8 cellular contexts compared by ENCODE assay signal in the genomic region with DNA sequence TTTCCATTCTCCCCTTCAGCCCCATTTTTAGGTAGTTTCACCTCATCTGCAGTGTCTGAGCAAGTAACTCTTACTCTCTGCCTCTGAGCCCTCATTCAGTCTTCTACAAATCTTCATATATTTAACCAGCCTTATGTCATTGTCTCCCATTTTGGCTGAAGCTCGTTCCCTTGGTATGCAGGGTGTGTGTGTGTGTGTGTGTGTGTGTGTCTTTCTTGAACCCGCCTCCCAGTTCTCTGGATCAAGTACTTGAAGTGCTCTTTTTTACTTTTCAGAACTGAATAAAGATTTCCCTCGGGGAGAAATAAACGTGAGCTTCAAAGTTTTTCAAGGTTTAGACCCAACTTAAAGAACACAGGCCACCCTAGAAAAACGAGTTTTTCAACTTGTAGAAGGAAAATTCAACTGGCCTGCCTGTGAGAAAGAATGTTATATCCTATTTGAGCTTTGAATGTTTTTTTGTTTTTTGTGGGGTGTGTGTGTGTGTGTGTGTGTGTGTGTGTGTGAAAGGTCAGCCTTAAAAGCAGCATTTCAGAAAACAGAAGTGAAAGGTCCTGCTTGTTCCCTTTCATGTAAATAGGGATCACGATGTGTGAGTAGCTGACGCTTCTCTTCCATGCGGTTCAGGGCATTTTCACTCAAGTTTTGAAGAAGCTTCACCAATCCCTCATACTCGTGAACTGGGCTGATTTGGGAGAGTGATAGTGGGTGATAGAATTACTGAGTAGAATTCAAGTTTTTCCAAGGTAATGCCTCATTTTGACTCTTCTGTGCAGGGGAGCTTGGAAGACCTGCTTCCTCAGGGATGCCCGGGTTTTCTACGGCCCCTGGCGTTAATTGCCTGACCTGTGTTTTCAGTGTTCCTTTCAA. TPM values are rescaled to one million over a fixed set of nuclear protein-coding genes. Genes with fewer than 3 reads are reported as not detected.
A peak's percentile ranks its signal among the peaks of the same experiment; 100 is the strongest.
DNase-seq lines count a peak whose midpoint lies in the region; ATAC-seq and TF ChIP-seq lines count a peak whose summit lies in the region.

No MANE protein-coding gene starts in this region.

- intact Hi-C loops in esophagus muscularis mucosa (cut with DNase I), result loop anchor here (1.0 kb wide), 1 partner anchor 39 kb away; no protein-coding TSS in a partner anchor
- intact Hi-C loops in sciatic nerve (cut with DNase I), result no loop called here

- no peak overlapping the region for H2BK15ac ChIP-seq in mesendoderm (replicated peaks; ENCODE audit: low read depth)

- no peak for TF ChIP-seq EP300 in esophagus muscularis mucosa (IDR thresholded peaks at IDR 0.05)

- H2BK5ac ChIP-seq in mesendoderm (ENCODE audit: low read length), result no peak overlapping the region

- peaks cover 21% of the 10 kb centered on the region for H3K36me3 ChIP-seq in ACC112 (ENCODE audit: insufficient read depth, low read length)
- H3K36me3 ChIP-seq in MM.1S (replicated peaks; ENCODE audit: insufficient read depth, low read length), result peaks cover 19% of the 10 kb centered on the region; the same call in 1 of the 2 replicates
- peaks cover 7 to 35% (median 27%) of the 10 kb centered on the region in 4 donors for H3K36me3 ChIP-seq in esophagus muscularis mucosa
- peaks cover 2% of the 10 kb centered on the region for H3K36me3 ChIP-seq in mesendoderm (ENCODE audit: control insufficient read depth, insufficient read depth, low read length)

- peaks cover 26% of the 10 kb centered on the region for H3F3A ChIP-seq in MM.1S (ENCODE audit: insufficient read depth, low read length)

- DNase-seq in MM.1S (peak; percentile 30), esophagus muscularis mucosa (ENCODE audit: extremely low spot score) (peak; percentile 14), sciatic nerve (ENCODE audit: low spot score) (no peak), DMS153 treated with DMSO at 0.1 percent for 48 hours (lab: John Stamatoyannopoulos, UW; ENCODE audit: unreplicated experiment) (no peak), mesendoderm (no peak)
- no peak for DNase-seq in stimulated activated naive CD4-positive, alpha-beta T cell treated with Interleukin-2 at 50 U/mL for 16 hours (lab: John Stamatoyannopoulos, UW)

- 0 out of 2 replicates have a peak overlapping the region, but pooled peaks have one; percentile 2 for H3K9ac ChIP-seq in MM.1S (ENCODE audit: low read length)
- H3K9ac ChIP-seq in mesendoderm (ENCODE audit: low read length), result no peak overlapping the region

- WGBS in esophagus muscularis mucosa, result 58% methylated on average over 12 of the region's 12 CpGs
- WGBS in mesendoderm (ENCODE audit: extremely low coverage, insufficient coverage, low lambda C conversion rate), result no CpG with 5 or more reads among the region's 12 CpGs

- H3K4me3 ChIP-seq in ACC112 (ENCODE audit: low read depth, low read length) (peak overlapping the region; percentile 31; the same call in 1 of the 2 replicates), MM.1S (ENCODE audit: low read length) (no peak overlapping the region), esophagus muscularis mucosa (peak overlapping the region in 2 of 4 donors; percentile 18 to 19), mesendoderm (ENCODE audit: low read length) (no peak overlapping the region)

- no peak overlapping the region for H2BK120ac ChIP-seq in mesendoderm (ENCODE audit: low read depth, low read length)

- TF ChIP-seq POLR2A in esophagus muscularis mucosa (IDR thresholded peaks at IDR 0.05; ENCODE audit: low read depth), result no peak

- no peaks in the 10 kb centered on the region for H3K9me3 ChIP-seq in MM.1S (replicated peaks; ENCODE audit: insufficient read depth, low read length)
- H3K9me3 ChIP-seq in esophagus muscularis mucosa, result no peaks in the 10 kb centered on the region

- H3K27me3 ChIP-seq in ACC112 (ENCODE audit: insufficient read depth, low read length) (no peaks in the 10 kb centered on the region), MM.1S (replicated peaks; ENCODE audit: insufficient read depth, low read length) (no peaks in the 10 kb centered on the region), esophagus muscularis mucosa (no peaks in the 10 kb centered on the region), mesendoderm (ENCODE audit: insufficient read depth, low read length, poor library complexity) (no peaks in the 10 kb centered on the region)

- H4K8ac ChIP-seq in mesendoderm (ENCODE audit: low read depth, low read length), result no peak overlapping the region

- peaks cover 1% of the 10 kb centered on the region for H3K79me2 ChIP-seq in ACC112 (ENCODE audit: control insufficient read depth, insufficient read depth, low read length, unreplicated experiment)
- no peaks in the 10 kb centered on the region for H3K79me2 ChIP-seq in MM.1S (ENCODE audit: low read length)
- no peaks in the 10 kb centered on the region for H3K79me2 ChIP-seq in mesendoderm (ENCODE audit: control insufficient read depth, insufficient read depth, low read length)

- H3K23ac ChIP-seq in mesendoderm (ENCODE audit: low read length), result no peak overlapping the region

- no peak overlapping the region for H3K56ac ChIP-seq in mesendoderm (ENCODE audit: low read length)

- no peak overlapping the region for H3K4ac ChIP-seq in mesendoderm (ENCODE audit: low read depth, low read length)

- H2AK5ac ChIP-seq in mesendoderm (ENCODE audit: low read length), result no peak overlapping the region

- no peaks in the 10 kb centered on the region for H3K9me2 ChIP-seq in MM.1S (replicated peaks; ENCODE audit: insufficient read depth, low read length)

- H3K18ac ChIP-seq in mesendoderm (ENCODE audit: low read length), result no peak overlapping the region

- TF ChIP-seq CTCF in MM.1S (IDR thresholded peaks at IDR 0.05; ENCODE audit: low read length) (no peak), esophagus muscularis mucosa (IDR thresholded peaks at IDR 0.05) (no peak)

- H2AFZ ChIP-seq in ACC112 (ENCODE audit: low read length, unreplicated experiment) (peak overlapping the region; percentile 64), MM.1S (ENCODE audit: low read length) (no peak overlapping the region)

- H3K79me1 ChIP-seq in mesendoderm (ENCODE audit: low read length), result no peaks in the 10 kb centered on the region

- H3K4me2 ChIP-seq in MM.1S (ENCODE audit: low read depth, low read length) (peak overlapping the region; percentile 45; the same call in 1 of the 2 replicates), mesendoderm (ENCODE audit: low read length) (no peak overlapping the region)

- H4K20me1 ChIP-seq in MM.1S (ENCODE audit: insufficient read depth, low read length), result no peaks in the 10 kb centered on the region

- H4K5ac ChIP-seq in mesendoderm (ENCODE audit: low read length), result no peak overlapping the region

- H3K27ac ChIP-seq in ACC112 (ENCODE audit: low read depth, low read length) (peak overlapping the region; percentile 44), MM.1S (ENCODE audit: low read length) (peak overlapping the region; percentile 48; the same call in 1 of the 2 replicates), esophagus muscularis mucosa (replicated peaks in 1 of 4) (peak overlapping the region; percentile 79 to 87 (median 84)), mesendoderm (ENCODE audit: low read depth, low read length) (no peak overlapping the region)

- ATAC-seq in GM21381 (IDR thresholded peaks at IDR 0.05; ENCODE audit: unreplicated experiment), result peak; percentile 63
- peak; percentile 57 for ATAC-seq in sciatic nerve

- H3K4me1 ChIP-seq in ACC112 (ENCODE audit: control insufficient read depth, insufficient read depth, low read length, unreplicated experiment) (peaks cover 63% of the 10 kb centered on the region), MM.1S (ENCODE audit: low read length) (peaks cover 30% of the 10 kb centered on the region), esophagus muscularis mucosa (peaks cover 71 to 84% (median 81%) of the 10 kb centered on the region in 4 donors), mesendoderm (ENCODE audit: control insufficient read depth, low read depth, low read length) (no peaks in the 10 kb centered on the region)

RNA-seq across cellular contexts. Expression of a gene that starts 50.6 kb away (rescaled TPM):
- 1 to 10 TPM in 1 of 4 donors, under 1 TPM in 3; 0.75 to 4.6 (median 0.89) TPM for total RNA-seq in esophagus muscularis mucosa
- total RNA-seq in sciatic nerve, result 0.89 TPM
- polyA plus RNA-seq in mesendoderm (2013, experiment 1 of 2), result 0.34 TPM
- 0.32 TPM for polyA plus RNA-seq in mesendoderm (2013, experiment 2 of 2)

Comparison
In these comparisons a context has a peak if more than half of its experiments do, and no peak if none do; other contexts are left out.
1. DNase-seq: peak in MM.1S (single experiment) and esophagus muscularis mucosa (single experiment); none in sciatic nerve (single experiment), DMS153 treated with DMSO at 0.1 percent for 48 hours (single experiment), mesendoderm (single experiment) and stimulated activated naive CD4-positive, alpha-beta T cell treated with Interleukin-2 at 50 U/mL for 16 hours (single experiment).